In the genomic region with DNA sequence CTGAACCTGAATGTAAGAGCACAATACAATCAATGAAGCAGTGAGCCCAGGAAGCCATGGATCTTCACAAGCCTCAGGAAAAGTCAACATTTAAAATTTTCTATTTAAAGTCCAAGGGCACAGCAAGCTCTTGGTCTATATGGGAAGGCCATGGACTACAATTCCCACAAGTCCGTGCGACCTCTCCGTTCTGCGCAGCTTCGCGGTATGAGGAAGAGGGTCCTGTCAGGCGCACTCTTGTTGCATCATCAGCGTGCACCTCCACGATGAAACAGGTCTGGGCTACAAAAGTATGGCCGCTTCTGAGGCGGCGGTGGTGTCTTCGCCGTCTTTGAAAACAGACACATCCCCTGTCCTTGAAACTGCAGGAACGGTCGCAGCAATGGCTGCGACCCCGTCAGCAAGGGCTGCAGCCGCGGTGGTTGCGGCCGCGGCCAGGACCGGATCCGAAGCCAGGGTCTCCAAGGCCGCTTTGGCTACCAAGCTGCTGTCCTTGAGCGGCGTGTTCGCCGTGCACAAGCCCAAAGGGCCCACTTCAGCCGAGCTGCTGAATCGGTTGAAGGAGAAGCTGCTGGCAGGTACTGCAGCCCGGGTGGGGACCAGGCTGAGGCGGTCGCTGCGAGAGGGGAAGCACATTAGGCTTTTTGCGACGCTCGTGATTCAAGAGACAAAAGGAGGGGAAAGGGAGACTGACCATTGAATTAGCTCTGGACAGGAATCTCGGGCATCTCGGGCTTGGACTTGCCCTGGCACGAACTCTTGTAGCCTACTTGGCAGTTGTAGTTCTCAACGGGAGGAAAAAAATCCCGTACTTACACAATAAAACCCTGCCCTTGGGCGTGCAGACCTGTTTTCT, we compare ENCODE assay signal across 8 cellular contexts. TPM values are rescaled to one million over a fixed set of nuclear protein-coding genes. Genes with fewer than 3 reads are reported as not detected.
DNase-seq lines count a peak whose midpoint lies in the region; ATAC-seq and TF ChIP-seq lines count a peak whose summit lies in the region.

Gene TRUB1, plus strand, starts transcription at position 234 of the 856 bp plus-strand sequence. Its CDS starts 59 bp downstream, at position 293.

- H3K4me1 Mint-ChIP-seq in progenitor cell of endocrine pancreas (ENCODE audit: low read depth) = peaks cover 21% of the 10 kb centered on the region

- no peaks in the 10 kb centered on the region for H3K9me3 Mint-ChIP-seq in progenitor cell of endocrine pancreas (ENCODE audit: low read depth)

- peak within 1 kb of the TSS; percentile 96 for H3K4me3 ChIP-seq in left ventricle myocardium inferior

- in situ Hi-C loops in GM13976 (cut with MboI; ENCODE audit: low sequenced_read_pairs, unreplicated experiment) = no loop called here

- peak within 1 kb of the TSS; percentile 96 for H3K27ac ChIP-seq in left ventricle myocardium inferior (replicated peaks)

- H3K4me1 ChIP-seq in left ventricle myocardium inferior = peaks cover 46% of the 10 kb centered on the region

- peaks cover 8% of the 10 kb centered on the region for H3K36me3 ChIP-seq in left ventricle myocardium inferior

- peak within 1 kb of the TSS; percentile 99 for H3K27ac Mint-ChIP-seq in progenitor cell of endocrine pancreas

- ATAC-seq in HG02870 (IDR thresholded peaks at IDR 0.05; ENCODE audit: unreplicated experiment) = peak; percentile 100

- no peaks in the 10 kb centered on the region for H3K9me3 ChIP-seq in left ventricle myocardium inferior (replicated peaks)

- DNase-seq in GM13976 (ENCODE audit: low spot score) (peak; percentile 88), NCI-H146 treated with DMSO at 0.1 percent for 48 hours (lab: John Stamatoyannopoulos, UW; ENCODE audit: unreplicated experiment) (peak; percentile 81), amniotic stem cell (lab: John Stamatoyannopoulos, UW) (peak; percentile 89), left ventricle myocardium inferior (peak; percentile 92), progenitor cell of endocrine pancreas (ENCODE audit: low spot score, unreplicated experiment) (peak; percentile 65), ureter (ENCODE audit: low spot score) (peak; percentile 94)

- H3K27me3 ChIP-seq in left ventricle myocardium inferior (ENCODE audit: low read depth) = no peaks in the 10 kb centered on the region

- no peaks in the 10 kb centered on the region for H3K27me3 Mint-ChIP-seq in progenitor cell of endocrine pancreas

- intact Hi-C loops in T-helper 1 cell treated with Interleukin-12 subunit alpha and Interleukin-12 subunit beta and Interleukin-4 antibody, amounts not matched to agents 30 ng/mL and 1 ng/mL, for 36 hours (cut with micrococcal nuclease) = loop anchor here (1.0 to 10.0 kb wide), 16 partner anchors 27 to 1249 kb away; partner anchors contain the start of genes ATRNL1 and CCDC186
- intact Hi-C loops in left ventricle myocardium inferior (cut with micrococcal nuclease) = no loop called here

- TF ChIP-seq CTCF in GM13976 (IDR thresholded peaks at IDR 0.05; ENCODE audit: borderline replicate concordance, control extremely low read depth, extremely low read depth, insufficient read depth, missing control alignments) = no peak
- TF ChIP-seq CTCF in left ventricle myocardium inferior (IDR thresholded peaks at IDR 0.05; ENCODE audit: borderline replicate concordance) = no peak
- TF ChIP-seq CTCF in progenitor cell of endocrine pancreas (IDR thresholded peaks at IDR 0.05; ENCODE audit: unreplicated experiment) = no peak

- peak within 1 kb of the TSS; percentile 98 for H3K4me3 Mint-ChIP-seq in progenitor cell of endocrine pancreas (ENCODE audit: low read depth)

- peaks cover 3% of the 10 kb centered on the region for H3K36me3 Mint-ChIP-seq in progenitor cell of endocrine pancreas (ENCODE audit: insufficient read depth)

RNA-seq across cellular contexts. Expression of gene TRUB1, which starts in this region (rescaled TPM):
- 13.7 and 14.2 TPM in 2 replicates for total RNA-seq in T-helper 1 cell treated with Interleukin-12 subunit alpha and Interleukin-12 subunit beta and Interleukin-4 antibody, amounts not matched to agents 30 ng/mL and 1 ng/mL, for 36 hours
- total RNA-seq in left ventricle myocardium inferior (18.4 TPM), progenitor cell of endocrine pancreas (21.2 and 25.3 TPM in 2 replicates), ureter (18.3 TPM)

Comparison
In these comparisons a context has a peak if more than half of its experiments do, and no peak if none do; other contexts are left out.
1. Peak in every context shown above with its lines: DNase-seq, ATAC-seq, H3K4me3 ChIP-seq and H3K27ac ChIP-seq.